ENCODE assay signal across 24 cellular contexts in the genomic region with DNA sequence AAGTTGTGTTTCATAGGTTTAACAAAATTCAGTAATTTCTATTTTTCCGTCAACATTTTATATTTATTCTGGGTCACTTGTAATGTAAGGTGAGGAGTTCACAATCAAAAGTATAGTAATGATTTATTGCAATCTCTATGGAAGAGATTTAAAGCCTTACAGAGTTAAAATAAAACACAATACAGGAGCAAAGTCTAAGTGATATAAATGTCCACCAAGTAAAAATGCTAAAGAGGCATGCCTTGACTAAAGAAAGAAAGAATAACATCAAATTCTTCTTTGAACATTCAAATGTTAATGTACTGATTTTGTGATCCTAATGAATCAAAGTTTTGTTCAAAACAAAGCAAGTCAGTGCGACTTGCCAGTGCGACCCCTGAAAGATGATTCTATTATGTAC.
"Had no signal": no experiment of that assay in that cellular context is flagged by ENCODE, and none has a peak within 500 bp of the region (broad histone marks: within the 10 kb centered on the region; RNA-seq: fewer than 3 reads in every experiment).

No MANE protein-coding gene starts in this region.

- H3K4me3 Mint-ChIP-seq: dendritic cell treated with granulocyte-macrophage colony-stimulating factor and Interleukin-4, amounts not matched to agents 40 ng/mL and 50 ng/mL, for 4 days; effector memory CD8-positive, alpha-beta T cell; immature natural killer cell; naive B cell; naive thymus-derived CD8-positive, alpha-beta T cell had no signal

- H3K27ac ChIP-seq: colonic mucosa, esophagus muscularis mucosa, foreskin keratinocyte, gastroesophageal sphincter, heart left ventricle, hepatocyte, left lung, lower lobe of right lung had no signal

- H3K9me3 Mint-ChIP-seq: dendritic cell treated with granulocyte-macrophage colony-stimulating factor and Interleukin-4, amounts not matched to agents 40 ng/mL and 50 ng/mL, for 4 days; effector memory CD8-positive, alpha-beta T cell; immature natural killer cell; naive B cell; naive thymus-derived CD8-positive, alpha-beta T cell had no signal

- H3K4me3 ChIP-seq: colonic mucosa, esophagus muscularis mucosa, gastroesophageal sphincter, heart left ventricle, hepatocyte, left lung, lower lobe of right lung, mucosa of descending colon had no signal

- FAIRE-seq: endothelial cell of umbilical vein, frontal cortex had no signal

- H3K36me3 ChIP-seq: colonic mucosa had no signal

- H3K79me2 ChIP-seq: hepatocyte had no signal

- DNase-seq: colonic mucosa; cortex of kidney; effector CD8-positive, alpha-beta T cell; effector memory CD8-positive, alpha-beta T cell; foreskin keratinocyte; heart left ventricle; hypothalamus; immature natural killer cell; islet precursor cell; kidney; kidney glomerular epithelial cell; left lung; left ventricle myocardium superior; lower lobe of right lung; mesenchymal stem cell; mucosa of descending colon; naive B cell; naive thymus-derived CD8-positive, alpha-beta T cell had no signal

- H3K9me3 ChIP-seq: colonic mucosa, esophagus muscularis mucosa, gastroesophageal sphincter, heart left ventricle, left lung, lower lobe of right lung, mucosa of descending colon had no signal

- H2AFZ ChIP-seq: hepatocyte had no signal

- H3K27me3 Mint-ChIP-seq: dendritic cell treated with granulocyte-macrophage colony-stimulating factor and Interleukin-4, amounts not matched to agents 40 ng/mL and 50 ng/mL, for 4 days; effector memory CD8-positive, alpha-beta T cell; naive B cell; naive thymus-derived CD8-positive, alpha-beta T cell had no signal

- ATAC-seq: effector memory CD8-positive, alpha-beta T cell; foreskin keratinocyte; gastroesophageal sphincter; heart left ventricle; left lung; left ventricle myocardium superior; lower lobe of right lung; mucosa of descending colon; naive thymus-derived CD8-positive, alpha-beta T cell had no signal

- H3K27ac Mint-ChIP-seq: dendritic cell treated with granulocyte-macrophage colony-stimulating factor and Interleukin-4, amounts not matched to agents 40 ng/mL and 50 ng/mL, for 4 days; effector memory CD8-positive, alpha-beta T cell; immature natural killer cell had no signal

- H3K4me2 ChIP-seq: hepatocyte had no signal

- H3K4me1 ChIP-seq: colonic mucosa, esophagus muscularis mucosa, foreskin keratinocyte, gastroesophageal sphincter, heart left ventricle, left lung, lower lobe of right lung had no signal
